In the genomic region with DNA sequence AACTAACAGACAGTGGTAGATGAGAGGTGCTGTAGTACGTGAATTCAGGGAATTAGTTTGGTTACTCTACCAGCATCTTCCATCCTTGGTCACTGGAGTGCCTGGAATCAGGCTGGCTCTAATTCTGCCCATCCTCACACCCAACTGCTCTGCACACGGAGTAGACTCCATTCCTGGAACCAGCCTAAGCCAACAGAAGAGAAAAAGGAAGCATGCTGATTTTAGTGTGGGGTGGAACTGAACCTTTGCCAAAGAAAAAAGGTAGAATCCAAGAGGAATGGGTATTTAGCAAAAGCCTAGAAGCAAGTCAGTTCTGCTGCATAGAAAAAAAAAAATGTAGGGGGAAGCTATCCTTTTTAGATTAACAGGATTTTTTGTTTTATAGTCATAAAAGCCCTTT, we compare ENCODE assay signal across 13 cellular contexts.
DNase-seq lines count a peak whose midpoint lies in the region; ATAC-seq and TF ChIP-seq lines count a peak whose summit lies in the region.
"Had no signal": no experiment of that assay in that cellular context is flagged by ENCODE, and none has a peak within 500 bp of the region (broad histone marks: within the 10 kb centered on the region; RNA-seq: fewer than 3 reads in every experiment).

No MANE protein-coding gene starts in this region.

- H3K27me3 Mint-ChIP-seq in dendritic cell treated with granulocyte-macrophage colony-stimulating factor and Interleukin-4, amounts not matched to agents 40 ng/mL and 50 ng/mL, for 4 days: no peaks in the 10 kb centered on the region
- H3K27me3 Mint-ChIP-seq: IgD-negative memory B cell had no signal

- peak overlapping the region; percentile 25 for H3K27ac Mint-ChIP-seq in dendritic cell treated with granulocyte-macrophage colony-stimulating factor and Interleukin-4, amounts not matched to agents 40 ng/mL and 50 ng/mL, for 4 days
- H3K27ac Mint-ChIP-seq: IgD-negative memory B cell had no signal

- H3K27me3 ChIP-seq in Loucy (ENCODE audit: insufficient read depth, low read length, poor library complexity, severe bottlenecking): no peaks in the 10 kb centered on the region

- no peak for TF ChIP-seq CTCF in Loucy (conservative IDR thresholded peaks at IDR 0.05; ENCODE audit: low read length)

- H3F3A ChIP-seq in Loucy (ENCODE audit: low read depth): no peaks in the 10 kb centered on the region

- no peak overlapping the region for H2AFZ ChIP-seq in Loucy (ENCODE audit: low read length)
- H2AFZ ChIP-seq: GM23248 had no signal

- H3K4me1 Mint-ChIP-seq in dendritic cell treated with granulocyte-macrophage colony-stimulating factor and Interleukin-4, amounts not matched to agents 40 ng/mL and 50 ng/mL, for 4 days (ENCODE audit: low read depth): peaks cover 21% of the 10 kb centered on the region

- H3K4me2 ChIP-seq in Loucy (ENCODE audit: low read depth, low read length, poor library complexity, severe bottlenecking): no peak overlapping the region
- H3K4me2 ChIP-seq: A549 had no signal

- H4K20me1 ChIP-seq in Loucy (ENCODE audit: insufficient read depth, low read length, poor library complexity, severe bottlenecking): peaks cover 4% of the 10 kb centered on the region

- intact Hi-C loops in dendritic cell treated with granulocyte-macrophage colony-stimulating factor and Interleukin-4, amounts not matched to agents 40 ng/mL and 50 ng/mL, for 4 days (cut with micrococcal nuclease): no loop called here

- peaks cover 88% of the 10 kb centered on the region for H3K79me2 ChIP-seq in Loucy (ENCODE audit: insufficient read depth, low read length)

- H3K9ac ChIP-seq in Loucy (ENCODE audit: low read depth, low read length, poor library complexity, severe bottlenecking): peak overlapping the region; percentile 31
- H3K9ac ChIP-seq: GM23248 had no signal

- H3K4me3 Mint-ChIP-seq in dendritic cell treated with granulocyte-macrophage colony-stimulating factor and Interleukin-4, amounts not matched to agents 40 ng/mL and 50 ng/mL, for 4 days: no peak overlapping the region
- H3K4me3 Mint-ChIP-seq: IgD-negative memory B cell had no signal

- peaks cover 18% of the 10 kb centered on the region for H3K4me1 ChIP-seq in Loucy (ENCODE audit: insufficient read depth, low read length, poor library complexity, severe bottlenecking)
- H3K4me1 ChIP-seq: BE2C had no signal

- in situ Hi-C loops in G401 (cut with HindIII; ENCODE audit: low sequenced_read_pairs): no loop called here

- no peaks in the 10 kb centered on the region for H3K9me3 Mint-ChIP-seq in dendritic cell treated with granulocyte-macrophage colony-stimulating factor and Interleukin-4, amounts not matched to agents 40 ng/mL and 50 ng/mL, for 4 days
- H3K9me3 Mint-ChIP-seq: IgD-negative memory B cell had no signal

- no peaks in the 10 kb centered on the region for H3K9me3 ChIP-seq in Loucy (ENCODE audit: insufficient read depth, low read depth, low read length)
- H3K9me3 ChIP-seq: A549, BE2C had no signal

- peak; percentile 91 for DNase-seq in G401 (ENCODE audit: low spot score)
- DNase-seq in NK-92 (lab: John Stamatoyannopoulos, UW; ENCODE audit: unreplicated experiment): no peak
- DNase-seq in nucleus accumbens (lab: John Stamatoyannopoulos, UW): no peak
- no peak for DNase-seq in NCI-H1417 treated with DMSO at 0.1 percent for 48 hours (lab: John Stamatoyannopoulos, UW)
- DNase-seq: BE2C, DMS53, GM23248, H7 had no signal

- H3K4me3 ChIP-seq in Loucy (ENCODE audit: low read length, poor library complexity, severe bottlenecking): no peak overlapping the region
- H3K4me3 ChIP-seq: A549, GM23248 had no signal

- peaks cover 35% of the 10 kb centered on the region; the same call in 1 of the 2 replicates for H3K36me3 ChIP-seq in Loucy (ENCODE audit: insufficient read depth, low read length)
- H3K36me3 ChIP-seq: BE2C had no signal

- H3K36me3 Mint-ChIP-seq in dendritic cell treated with granulocyte-macrophage colony-stimulating factor and Interleukin-4, amounts not matched to agents 40 ng/mL and 50 ng/mL, for 4 days (ENCODE audit: low read depth): no peaks in the 10 kb centered on the region

- H3K9me2 ChIP-seq in Loucy (replicated peaks; ENCODE audit: low read depth, low read length): no peaks in the 10 kb centered on the region

- ATAC-seq in GM21447 (IDR thresholded peaks at IDR 0.05; ENCODE audit: unreplicated experiment): no peak
